33 cellular contexts compared by ENCODE assay signal in the genomic region with DNA sequence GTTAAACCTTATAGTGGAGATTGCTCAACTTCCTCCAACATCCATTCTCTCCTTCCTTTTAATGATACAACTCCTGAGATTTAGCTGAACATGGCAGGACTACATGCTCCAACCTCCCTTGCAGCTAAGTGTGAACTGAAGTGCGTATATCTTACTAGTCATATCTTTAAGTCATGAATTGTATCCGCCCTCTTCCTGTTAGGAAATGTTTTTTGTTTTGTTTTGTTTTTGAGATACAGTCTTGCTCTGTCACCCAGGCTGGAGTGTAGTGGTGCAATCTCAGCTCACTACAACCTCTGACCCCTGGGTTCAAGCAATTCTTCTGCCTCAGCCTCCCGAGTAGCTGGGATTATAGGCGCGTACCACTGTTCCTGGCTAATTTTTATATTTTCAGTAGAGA.
"Had no signal": no experiment of that assay in that cellular context is flagged by ENCODE, and none has a peak within 500 bp of the region (broad histone marks: within the 10 kb centered on the region; RNA-seq: fewer than 3 reads in every experiment).

No MANE protein-coding gene starts in this region.

- H3K9me3 Mint-ChIP-seq: activated CD4-positive, alpha-beta memory T cell treated with anti-CD3 and anti-CD28 coated beads for 36 hours; activated CD4-positive, alpha-beta T cell treated with anti-CD3 and anti-CD28 coated beads, Interleukin-2, amount 10 ng/mL, durations not matched to agents 24 days and 14 days; activated T-helper 17 cell treated with anti-CD3 and anti-CD28 coated beads, Interleukin-2, amount 50 U/mL, for 72 hours; naive B cell had no signal

- H2AFZ ChIP-seq: parathyroid adenoma had no signal

- H3K36me3 ChIP-seq: esophagus squamous epithelium, gastroesophageal sphincter, right atrium auricular region, suprapubic skin, tibial artery, upper lobe of right lung had no signal

- H3K4me2 ChIP-seq: smooth muscle cell had no signal

- H3K27ac Mint-ChIP-seq: activated CD4-positive, alpha-beta memory T cell treated with anti-CD3 and anti-CD28 coated beads for 36 hours; activated CD4-positive, alpha-beta T cell treated with anti-CD3 and anti-CD28 coated beads, Interleukin-2, amount 10 ng/mL, durations not matched to agents 24 days and 14 days; activated T-helper 17 cell treated with anti-CD3 and anti-CD28 coated beads, Interleukin-2, amount 50 U/mL, for 72 hours; dendritic cell treated with granulocyte-macrophage colony-stimulating factor and Interleukin-4, amounts not matched to agents 40 ng/mL and 50 ng/mL, for 4 days; mesothelial cell of epicardium had no signal

- H3K4me3 ChIP-seq: esophagus squamous epithelium, gastroesophageal sphincter, right atrium auricular region, smooth muscle cell, suprapubic skin, tibial artery, upper lobe of right lung had no signal

- H3K9ac ChIP-seq: parathyroid adenoma had no signal

- H3K4me1 ChIP-seq: esophagus squamous epithelium, gastroesophageal sphincter, parathyroid adenoma, right atrium auricular region, suprapubic skin, tibial artery, upper lobe of right lung had no signal

- FAIRE-seq: kidney, TTC549 had no signal

- H3K4me3 Mint-ChIP-seq: activated CD4-positive, alpha-beta memory T cell treated with anti-CD3 and anti-CD28 coated beads for 36 hours; activated CD4-positive, alpha-beta T cell treated with anti-CD3 and anti-CD28 coated beads, Interleukin-2, amount 10 ng/mL, durations not matched to agents 24 days and 14 days; activated T-helper 17 cell treated with anti-CD3 and anti-CD28 coated beads, Interleukin-2, amount 50 U/mL, for 72 hours; dendritic cell treated with granulocyte-macrophage colony-stimulating factor and Interleukin-4, amounts not matched to agents 40 ng/mL and 50 ng/mL, for 4 days; mesothelial cell of epicardium; naive B cell had no signal

- ATAC-seq: activated T-helper 17 cell treated with anti-CD3 and anti-CD28 coated beads, Interleukin-2, amount 50 U/mL, for 72 hours; gastroesophageal sphincter; upper lobe of right lung had no signal

- H3K36me3 Mint-ChIP-seq: activated CD4-positive, alpha-beta memory T cell treated with anti-CD3 and anti-CD28 coated beads for 36 hours; mesothelial cell of epicardium; naive B cell had no signal

- H3K79me2 ChIP-seq: parathyroid adenoma had no signal

- H3K27me3 ChIP-seq: right atrium auricular region, suprapubic skin, upper lobe of right lung had no signal

- DNase-seq: activated CD4-positive, alpha-beta memory T cell treated with anti-CD3 and anti-CD28 coated beads for 36 hours; activated CD4-positive, alpha-beta T cell treated with anti-CD3 and anti-CD28 coated beads, Interleukin-2, amount 10 ng/mL, durations not matched to agents 24 days and 14 days; activated CD4-positive, CD25-positive, alpha-beta regulatory T cell treated with anti-CD3 and anti-CD28 coated beads, Interleukin-2, amount 50 U/mL, for 72 hours; activated CD8-positive, alpha-beta memory T cell treated with anti-CD3 and anti-CD28 coated beads, Interleukin-2, amount 50 U/mL, for 4 hours; activated gamma-delta T cell treated with Interleukin-2 at 50 U/mL for 16 hours; activated naive CD4-positive, alpha-beta T cell treated with anti-CD3 and anti-CD28 coated beads, Interleukin-2, amount 50 U/mL, for 16 hours; activated T-cell treated with anti-CD3 and anti-CD28 coated beads, Interleukin-2, amount 50 U/mL, for 1 hour; amygdala; central memory CD4-positive, alpha-beta T cell; effector CD4-positive, alpha-beta T cell; esophagus squamous epithelium; head of caudate nucleus; hippocampal formation; kidney; left colon; mammary epithelial cell; naive B cell; occipital lobe; stimulated activated CD4-positive, alpha-beta T cell treated with anti-CD3 and anti-CD28 coated beads, Interleukin-2, amount 100 ng/mL, for 24 hours; stimulated activated naive CD4-positive, alpha-beta T cell; T-helper 9 cell; tibial artery; upper lobe of right lung had no signal

- H3K4me1 Mint-ChIP-seq: activated T-helper 17 cell treated with anti-CD3 and anti-CD28 coated beads, Interleukin-2, amount 50 U/mL, for 72 hours; mesothelial cell of epicardium; naive B cell had no signal

- H3K27ac ChIP-seq: epithelial cell of prostate, esophagus squamous epithelium, gastroesophageal sphincter, parathyroid adenoma, right atrium auricular region, suprapubic skin, tibial artery, upper lobe of right lung had no signal

- H3K9me3 ChIP-seq: esophagus squamous epithelium, gastroesophageal sphincter, right atrium auricular region, suprapubic skin, tibial artery, upper lobe of right lung had no signal
